ENCODE assay signal across 23 cellular contexts in the genomic region with DNA sequence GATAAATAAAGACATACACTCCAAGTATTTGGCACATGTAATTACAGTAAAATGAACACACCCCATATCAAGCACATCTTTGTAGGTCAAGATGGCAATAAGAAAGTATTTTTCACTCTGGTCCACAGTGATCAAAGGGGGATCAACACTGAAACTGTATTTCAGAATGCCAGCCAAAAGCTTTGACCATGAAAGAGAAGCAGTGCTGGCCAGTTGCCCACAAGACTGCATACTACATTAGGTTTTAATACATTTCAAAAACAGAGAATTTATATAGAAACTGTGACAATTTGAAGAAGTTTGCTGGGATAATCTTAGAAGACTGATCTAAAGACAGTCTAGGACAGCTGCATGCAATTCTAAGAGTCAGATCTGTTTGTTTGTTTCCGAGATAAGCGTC.
"Had no signal": no experiment of that assay in that cellular context is flagged by ENCODE, and none has a peak within 500 bp of the region (broad histone marks: within the 10 kb centered on the region; RNA-seq: fewer than 3 reads in every experiment).

No MANE protein-coding gene starts in this region.

- H3K9me3 ChIP-seq: gastroesophageal sphincter, heart left ventricle, mucosa of descending colon, right lobe of liver, suprapubic skin, tibial artery had no signal

- DNase-seq: cortex of kidney; effector CD4-positive, alpha-beta T cell; hypothalamus; mesenchymal stem cell; mucosa of descending colon; naive B cell; right lobe of liver; small intestine; stimulated activated CD4-positive, alpha-beta T cell treated with anti-CD3 and anti-CD28 coated beads, Interleukin-12 subunit alpha, Interleukin-12 subunit beta, amount 100 ng/mL, for 4 hours; stimulated activated CD4-positive, alpha-beta T cell treated with anti-CD3 and anti-CD28 coated beads, Interleukin-1b, Interleukin-23, amount 100 ng/mL, for 48 hours; stimulated activated CD4-positive, alpha-beta T cell treated with anti-CD3 and anti-CD28 coated beads, Interleukin-4, amount 100 ng/mL, for 1 hour; stimulated activated CD8-positive, alpha-beta memory T cell treated with anti-CD3 and anti-CD28 coated beads, Interleukin-4, amount 100 ng/mL, for 48 hours; stimulated activated naive CD4-positive, alpha-beta T cell; stimulated activated naive CD8-positive, alpha-beta T cell treated with anti-CD3 and anti-CD28 coated beads, Interleukin-15, amount 100 ng/mL, for 72 hours; tibial artery had no signal

- H3K27me3 ChIP-seq: gastroesophageal sphincter, heart left ventricle, neural progenitor cell, right lobe of liver, suprapubic skin, tibial artery had no signal

- H3K36me3 ChIP-seq: gastroesophageal sphincter, heart left ventricle, neural progenitor cell, right lobe of liver, suprapubic skin, tibial artery had no signal

- ATAC-seq: gastroesophageal sphincter; heart left ventricle; left lobe of liver; mucosa of descending colon; natural killer cell treated with Interleukin-12 subunit alpha and Interleukin-12 subunit beta and Interleukin-15 and Interleukin-18, amount 100 ng/mL, for 72 hours; right lobe of liver; stimulated activated naive CD8-positive, alpha-beta T cell treated with anti-CD3 and anti-CD28 coated beads, Interleukin-15, amount 100 ng/mL, for 72 hours had no signal

- H3K4me2 ChIP-seq: neural progenitor cell had no signal

- H3K4me1 ChIP-seq: gastroesophageal sphincter, neural progenitor cell, parathyroid adenoma, right lobe of liver, suprapubic skin, tibial artery had no signal

- H3K9ac ChIP-seq: neural progenitor cell, parathyroid adenoma had no signal

- H3K79me2 ChIP-seq: parathyroid adenoma had no signal

- FAIRE-seq: keratinocyte, small intestine had no signal

- H3K4me3 ChIP-seq: gastroesophageal sphincter, heart left ventricle, mucosa of descending colon, neural progenitor cell, right lobe of liver, suprapubic skin, tibial artery had no signal

- H2AFZ ChIP-seq: neural progenitor cell, parathyroid adenoma had no signal

- H3K27ac ChIP-seq: gastroesophageal sphincter, heart left ventricle, neural progenitor cell, parathyroid adenoma, right lobe of liver, suprapubic skin, tibial artery had no signal
